Comparison of ENCODE assay signal across 32 cellular contexts in genomic region chr1:204660509-204660908, GRCh38. TPM values are rescaled to one million over a fixed set of nuclear protein-coding genes. Genes with fewer than 3 reads are reported as not detected.
A peak's percentile ranks its signal among the peaks of the same experiment; 100 is the strongest.
DNase-seq lines count a peak whose midpoint lies in the region; ATAC-seq and TF ChIP-seq lines count a peak whose summit lies in the region.
"Had no signal": no experiment of that assay in that cellular context is flagged by ENCODE, and none has a peak within 500 bp of the region (broad histone marks: within the 10 kb centered on the region; RNA-seq: fewer than 3 reads in every experiment).

No MANE protein-coding gene starts in this region.

- CTCF ChIA-PET in activated CD8-positive, alpha-beta T cell treated with anti-CD3 and anti-CD28 coated beads, Interleukin-2, amount 10 ng/mL, durations not matched to agents 7 days and 5 days (lab: Charles Lee) = no interaction called here

- no peaks in the 10 kb centered on the region for H3K9me3 Mint-ChIP-seq in activated CD8-positive, alpha-beta T cell treated with anti-CD3 and anti-CD28 coated beads, Interleukin-2, amount 10 ng/mL, durations not matched to agents 7 days and 5 days (ENCODE audit: insufficient read depth)
- H3K9me3 Mint-ChIP-seq: activated T-helper 2 cell treated with anti-CD3 and anti-CD28 coated beads, Interferon-gamma antibody, Interleukin-2, Interleukin-4, amounts not matched to agents 10 μg/mL and 5 μg/mL and 100 μg/mL, durations not matched to agents 14 hours and 24 hours and 36 hours; effector memory CD8-positive, alpha-beta T cell; neural crest cell; stimulated activated naive CD8-positive, alpha-beta T cell treated with anti-CD3 and anti-CD28 coated beads, Interleukin-15, Interleukin-2, amounts not matched to agents 100 ng/mL and 50 ng/mL, for 24 hours; T-cell had no signal

- POLR2A ChIA-PET in activated CD8-positive, alpha-beta T cell treated with anti-CD3 and anti-CD28 coated beads, Interleukin-2, amount 10 ng/mL, durations not matched to agents 7 days and 5 days (lab: Charles Lee) = no interaction called here

- no peak overlapping the region for H3K4me3 ChIP-seq in fibroblast of mammary gland (ENCODE audit: control insufficient read depth, low read depth, low read length)
- H3K4me3 ChIP-seq: BLaER1, gastrocnemius medialis, lung, spleen, thoracic aorta, vagina had no signal

- peak; percentile 67 for ATAC-seq in SK-N-SH treated with all-trans-retinoic acid at 6 μM for 48 hours
- ATAC-seq in sciatic nerve = peak; percentile 93
- no peak for ATAC-seq in activated CD8-positive, alpha-beta T cell treated with anti-CD3 and anti-CD28 coated beads, Interleukin-2, amount 10 ng/mL, durations not matched to agents 7 days and 5 days
- ATAC-seq: effector memory CD8-positive, alpha-beta T cell; gastrocnemius medialis; T-cell had no signal

- no peaks in the 10 kb centered on the region for H3K36me3 Mint-ChIP-seq in activated CD8-positive, alpha-beta T cell treated with anti-CD3 and anti-CD28 coated beads, Interleukin-2, amount 10 ng/mL, durations not matched to agents 7 days and 5 days (ENCODE audit: low read depth)
- H3K36me3 Mint-ChIP-seq: T-cell had no signal

- no peak overlapping the region for H3K27ac Mint-ChIP-seq in activated CD8-positive, alpha-beta T cell treated with anti-CD3 and anti-CD28 coated beads, Interleukin-2, amount 10 ng/mL, durations not matched to agents 7 days and 5 days
- H3K27ac Mint-ChIP-seq: activated T-helper 2 cell treated with anti-CD3 and anti-CD28 coated beads, Interferon-gamma antibody, Interleukin-2, Interleukin-4, amounts not matched to agents 10 μg/mL and 5 μg/mL and 100 μg/mL, durations not matched to agents 14 hours and 24 hours and 36 hours; stimulated activated naive CD8-positive, alpha-beta T cell treated with anti-CD3 and anti-CD28 coated beads, Interleukin-15, Interleukin-2, amounts not matched to agents 100 ng/mL and 50 ng/mL, for 24 hours; T-cell had no signal

- no peak for TF ChIP-seq CTCF in fibroblast of mammary gland (conservative IDR thresholded peaks at IDR 0.05; ENCODE audit: control insufficient read depth, insufficient read depth, low read depth, low read length)

- no peaks in the 10 kb centered on the region for H3K4me1 Mint-ChIP-seq in activated CD8-positive, alpha-beta T cell treated with anti-CD3 and anti-CD28 coated beads, Interleukin-2, amount 10 ng/mL, durations not matched to agents 7 days and 5 days (ENCODE audit: low read depth)
- H3K4me1 Mint-ChIP-seq: T-cell had no signal

- H3K4me3 Mint-ChIP-seq in activated CD8-positive, alpha-beta T cell treated with anti-CD3 and anti-CD28 coated beads, Interleukin-2, amount 10 ng/mL, durations not matched to agents 7 days and 5 days = no peak overlapping the region
- H3K4me3 Mint-ChIP-seq: effector memory CD8-positive, alpha-beta T cell; neural crest cell; stimulated activated naive CD8-positive, alpha-beta T cell treated with anti-CD3 and anti-CD28 coated beads, Interleukin-15, Interleukin-2, amounts not matched to agents 100 ng/mL and 50 ng/mL, for 24 hours; T-cell had no signal

- H3K27me3 Mint-ChIP-seq in activated CD8-positive, alpha-beta T cell treated with anti-CD3 and anti-CD28 coated beads, Interleukin-2, amount 10 ng/mL, durations not matched to agents 7 days and 5 days (ENCODE audit: low read depth) = peaks cover 6% of the 10 kb centered on the region

- intact Hi-C loops in sciatic nerve (cut with DNase I) = no loop called here

- peak; percentile 31 for DNase-seq in GM03348 (ENCODE audit: low spot score)
- peak; percentile 58 for DNase-seq in fibroblast of mammary gland (ENCODE audit: low read depth)
- DNase-seq in sciatic nerve (ENCODE audit: low spot score) = no peak
- no peak for DNase-seq in GOT3 (lab: John Stamatoyannopoulos, UW)
- no peak for DNase-seq in stimulated activated CD8-positive, alpha-beta memory T cell treated with anti-CD3 and anti-CD28 coated beads, Interleukin-4, amount 100 ng/mL, for 48 hours
- no peak for DNase-seq in Ammon's horn (ENCODE audit: low spot score)
- no peak for DNase-seq in activated CD8-positive, alpha-beta T cell treated with anti-CD3 and anti-CD28 coated beads, Interleukin-2, amount 10 ng/mL, durations not matched to agents 7 days and 5 days
- DNase-seq: activated CD4-positive, alpha-beta T cell treated with anti-CD3 and anti-CD28 coated beads for 48 hours; activated CD8-positive, alpha-beta memory T cell treated with anti-CD3 and anti-CD28 coated beads for 24 hours; activated naive CD4-positive, alpha-beta T cell treated with anti-CD3 and anti-CD28 coated beads, Interleukin-2, amount 50 U/mL, for 16 hours; activated T-cell treated with anti-CD3 and anti-CD28 coated beads for 4 hours; cortex of kidney; DMS 273 treated with DMSO at 0.1 percent for 48 hours; effector memory CD8-positive, alpha-beta T cell; erythroblast; gastrocnemius medialis; NCI-H1048; NCI-H1694; retina; SIG-M5; spleen; stimulated activated CD4-positive, alpha-beta T cell treated with anti-CD3 and anti-CD28 coated beads, Interleukin-2, amount 100 ng/mL, for 24 hours; T-cell had no signal

TF ChIP-seq in SK-N-SH treated with all-trans-retinoic acid at 6 μM for 48 hours, 23 proteins besides CTCF, POLR2A, EP300 and RAD21:
- TF ChIP-seq GLIS3 (CRISPR knock-in tag; IDR thresholded peaks at IDR 0.05) (no peak), OSR1 (CRISPR knock-in tag; IDR thresholded peaks at IDR 0.05) (no peak), PPARA (CRISPR knock-in tag; IDR thresholded peaks at IDR 0.05; ENCODE audit: borderline replicate concordance) (no peak), TCF4 (CRISPR knock-in tag; IDR thresholded peaks at IDR 0.05; ENCODE audit: borderline replicate concordance) (peak; percentile 61; the same call in 1 of the 2 replicates), ISL1 (CRISPR knock-in tag; IDR thresholded peaks at IDR 0.05) (peak; percentile 81), TSHZ2 (CRISPR knock-in tag; IDR thresholded peaks at IDR 0.05) (0 out of 2 replicates have a peak, but pooled peaks have one; percentile 47), ZC3H10 (CRISPR knock-in tag; IDR thresholded peaks at IDR 0.05) (no peak), ZNF8 (CRISPR knock-in tag; IDR thresholded peaks at IDR 0.05) (no peak), BACH2 (CRISPR knock-in tag; IDR thresholded peaks at IDR 0.05; ENCODE audit: borderline replicate concordance) (no peak)
TF ChIP-seq in SK-N-SH treated with all-trans-retinoic acid at 6 μM for 48 hours: peak in this region for 3.

RNA-seq across cellular contexts. Expression of gene LRRN2, which starts 25.0 kb away (rescaled TPM):
- total RNA-seq in sciatic nerve = 12.0 TPM
- total RNA-seq in activated CD8-positive, alpha-beta T cell treated with anti-CD3 and anti-CD28 coated beads, Interleukin-2, amount 10 ng/mL, durations not matched to agents 7 days and 5 days = not detected
- total RNA-seq: activated T-helper 2 cell treated with anti-CD3 and anti-CD28 coated beads, Interferon-gamma antibody, Interleukin-2, Interleukin-4, amounts not matched to agents 10 μg/mL and 5 μg/mL and 100 μg/mL, durations not matched to agents 14 hours and 24 hours and 36 hours; HT-29 had no signal

Comparison
In these comparisons a context has a peak if more than half of its experiments do, and no peak if none do; other contexts are left out.
1. DNase-seq: peak in GM03348 (single experiment) and fibroblast of mammary gland (single experiment); none in sciatic nerve (single experiment), GOT3 (single experiment), stimulated activated CD8-positive, alpha-beta memory T cell treated with anti-CD3 and anti-CD28 coated beads, Interleukin-4, amount 100 ng/mL, for 48 hours (single experiment), Ammon's horn (single experiment) and activated CD8-positive, alpha-beta T cell treated with anti-CD3 and anti-CD28 coated beads, Interleukin-2, amount 10 ng/mL, durations not matched to agents 7 days and 5 days (single experiment).
2. RNA of gene LRRN2, which starts 25.0 kb away (total RNA-seq): 12.0 TPM in sciatic nerve (single experiment); not detected in activated CD8-positive, alpha-beta T cell treated with anti-CD3 and anti-CD28 coated beads, Interleukin-2, amount 10 ng/mL, durations not matched to agents 7 days and 5 days; every median in the first group is over 10 times any median in the second.